In genomic region chr1:211375949-211376348, GRCh38 we compare ENCODE assay signal across 1 cellular context.
TF ChIP-seq lines count a peak whose summit lies in the region.

No MANE protein-coding gene starts in this region.

TF ChIP-seq in WTC11, 78 proteins besides CTCF, POLR2A, EP300 and RAD21:
- TF ChIP-seq ZBTB43 (CRISPR knock-in tag; IDR thresholded peaks at IDR 0.05) (no peak), E2F1 (CRISPR knock-in tag; IDR thresholded peaks at IDR 0.05) (no peak), RORB (CRISPR knock-in tag; IDR thresholded peaks at IDR 0.05) (no peak), GTF2I (CRISPR knock-in tag; conservative IDR thresholded peaks at IDR 0.05) (no peak), ZNF121 (CRISPR knock-in tag; IDR thresholded peaks at IDR 0.05) (no peak), NFYB (CRISPR knock-in tag; conservative IDR thresholded peaks at IDR 0.05; ENCODE audit: low read depth) (no peak), ZMAT4 (CRISPR knock-in tag; IDR thresholded peaks at IDR 0.05) (no peak)
- TF ChIP-seq, protein P1, sequence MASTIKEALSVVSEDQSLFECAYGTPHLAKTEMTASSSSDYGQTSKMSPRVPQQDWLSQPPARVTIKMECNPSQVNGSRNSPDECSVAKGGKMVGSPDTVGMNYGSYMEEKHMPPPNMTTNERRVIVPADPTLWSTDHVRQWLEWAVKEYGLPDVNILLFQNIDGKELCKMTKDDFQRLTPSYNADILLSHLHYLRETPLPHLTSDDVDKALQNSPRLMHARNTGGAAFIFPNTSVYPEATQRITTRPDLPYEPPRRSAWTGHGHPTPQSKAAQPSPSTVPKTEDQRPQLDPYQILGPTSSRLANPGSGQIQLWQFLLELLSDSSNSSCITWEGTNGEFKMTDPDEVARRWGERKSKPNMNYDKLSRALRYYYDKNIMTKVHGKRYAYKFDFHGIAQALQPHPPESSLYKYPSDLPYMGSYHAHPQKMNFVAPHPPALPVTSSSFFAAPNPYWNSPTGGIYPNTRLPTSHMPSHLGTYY (CRISPR knock-in tag; IDR thresholded peaks at IDR 0.05): no peak
